10 cellular contexts compared by ENCODE assay signal in genomic region chr3:143831998-143832397, GRCh38. TPM values are rescaled to one million over a fixed set of nuclear protein-coding genes. Genes with fewer than 3 reads are reported as not detected.
DNase-seq lines count a peak whose midpoint lies in the region; ATAC-seq, FAIRE-seq and TF ChIP-seq lines count a peak whose summit lies in the region.
"Had no signal": no experiment of that assay in that cellular context is flagged by ENCODE, and none has a peak within 500 bp of the region (broad histone marks: within the 10 kb centered on the region; RNA-seq: fewer than 3 reads in every experiment).

No MANE protein-coding gene starts in this region.

- peaks cover 26% of the 10 kb centered on the region for H3K4me1 ChIP-seq in foreskin keratinocyte

- ATAC-seq in GM18861 (IDR thresholded peaks at IDR 0.05; ENCODE audit: unreplicated experiment) (peak; percentile 82), GM21447 (IDR thresholded peaks at IDR 0.05; ENCODE audit: unreplicated experiment) (peak; percentile 78), HG03095 (IDR thresholded peaks at IDR 0.05; ENCODE audit: unreplicated experiment) (peak; percentile 79), foreskin keratinocyte (no peak), left lobe of liver (no peak)

- H3K27ac ChIP-seq in foreskin keratinocyte, result peak overlapping the region; percentile 41

- DNase-seq in foreskin keratinocyte (no peak), HTR-8/SVneo (ENCODE audit: insufficient read length, low spot score) (no peak), left lobe of liver (ENCODE audit: low spot score) (no peak), GM20000 (ENCODE audit: low spot score) (no peak), DMS114 treated with DMSO at 0.1 percent for 48 hours (lab: John Stamatoyannopoulos, UW; ENCODE audit: unreplicated experiment) (no peak)
- DNase-seq: Karpas-422 had no signal

- TF ChIP-seq CTCF in foreskin keratinocyte (conservative IDR thresholded peaks at IDR 0.05), result no peak
- no peak for TF ChIP-seq CTCF in GM20000 (IDR thresholded peaks at IDR 0.05; ENCODE audit: extremely low read depth, missing control alignments)

- no peaks in the 10 kb centered on the region for H3K27me3 ChIP-seq in foreskin keratinocyte

- no peak for FAIRE-seq in HTR-8/SVneo (lab: Jason Lieb, UNC)
- FAIRE-seq: bronchial epithelial cell had no signal

RNA-seq across cellular contexts. Expression of gene SLC9A9, which starts 16.3 kb away (rescaled TPM):
- total RNA-seq in foreskin keratinocyte, result 1.9 and 2.0 TPM in 2 replicates
- polyA plus RNA-seq in foreskin keratinocyte, result 1.3 and 1.4 TPM in 2 replicates
- 2.5 TPM for total RNA-seq in left lobe of liver

Comparison
In these comparisons a context has a peak if more than half of its experiments do, and no peak if none do; other contexts are left out.
1. ATAC-seq: peak in GM18861 (single experiment), GM21447 (single experiment) and HG03095 (single experiment); none in foreskin keratinocyte (single experiment) and left lobe of liver (single experiment).